ENCODE assay signal across 1 cellular context in genomic region chr9:85528607-85529006, GRCh38.
TF ChIP-seq lines count a peak whose summit lies in the region.

No MANE protein-coding gene starts in this region.

TF ChIP-seq in HepG2, 621 proteins besides CTCF, POLR2A, EP300 and RAD21 (continued from another document):
- no peak for TF ChIP-seq SIN3B (IDR thresholded peaks at IDR 0.05; ENCODE audit: low read length)
- TF ChIP-seq ZXDC (CRISPR knock-in tag; IDR thresholded peaks at IDR 0.05): no peak
- TF ChIP-seq ZNF546 (CRISPR knock-in tag; conservative IDR thresholded peaks at IDR 0.05): no peak
- TF ChIP-seq MLX (CRISPR knock-in tag; IDR thresholded peaks at IDR 0.05): no peak
